ENCODE assay signal across 9 cellular contexts in the genomic region with DNA sequence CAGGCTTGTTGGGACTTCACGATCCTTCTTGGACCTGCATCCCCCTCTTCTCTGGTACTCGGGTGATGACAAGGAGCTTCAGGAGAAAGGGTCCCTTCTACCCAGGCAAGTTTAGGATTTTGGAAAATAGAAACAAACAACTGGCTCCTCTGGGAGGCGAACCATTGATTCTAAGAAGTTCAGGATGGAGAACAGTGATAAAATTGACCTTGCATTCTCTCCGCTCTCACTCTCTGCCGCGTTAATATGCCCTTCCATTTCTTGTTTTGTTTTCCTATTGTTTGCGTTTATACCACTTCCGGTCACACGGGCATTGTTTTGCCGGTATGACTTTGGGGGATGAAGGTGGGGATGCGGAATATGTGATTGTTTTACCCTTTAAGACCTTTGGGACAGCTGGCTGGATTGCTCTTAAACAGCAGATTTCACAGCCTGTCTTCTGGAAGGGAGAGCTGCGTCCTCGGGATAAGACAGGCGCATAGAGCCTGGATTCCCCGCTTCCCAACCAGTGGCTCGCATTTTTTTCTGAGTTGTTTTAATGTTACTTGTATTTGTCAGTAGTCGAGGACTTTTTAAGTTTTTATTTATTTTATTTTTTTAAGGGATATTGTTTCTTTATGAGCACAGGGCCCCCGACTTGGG.
A peak's percentile ranks its signal among the peaks of the same experiment; 100 is the strongest.
DNase-seq lines count a peak whose midpoint lies in the region; ATAC-seq, FAIRE-seq and TF ChIP-seq lines count a peak whose summit lies in the region.
"Had no signal": no experiment of that assay in that cellular context is flagged by ENCODE, and none has a peak within 500 bp of the region (broad histone marks: within the 10 kb centered on the region; RNA-seq: fewer than 3 reads in every experiment).

No MANE protein-coding gene starts in this region.

- TF ChIP-seq CTCF in fibroblast of lung (conservative IDR thresholded peaks at IDR 0.05 in 1 of 2, IDR thresholded peaks at IDR 0.05 in 1 of 2; ENCODE audit: low read depth in 1 of 2, low read length in 2 of 2), result no peak
- no peak for TF ChIP-seq CTCF in D721Med (IDR thresholded peaks at IDR 0.05; ENCODE audit: insufficient read depth, missing control alignments)

- peak overlapping the region; percentile 60 for H2AFZ ChIP-seq in fibroblast of lung (ENCODE audit: low read length)

- H3K9ac ChIP-seq in fibroblast of lung (ENCODE audit: insufficient read depth, low read length), result no peak overlapping the region
- peak overlapping the region in 1 of 3 donors; percentile 6 for H3K9ac ChIP-seq in skeletal muscle tissue (ENCODE audit: low read depth in 1 of 3, low read length in 3 of 3)

- H4K20me1 ChIP-seq in fibroblast of lung (ENCODE audit: control insufficient read depth, extremely low read depth, insufficient read depth, low read length), result no peaks in the 10 kb centered on the region

- H3K9me3 ChIP-seq in fibroblast of lung (ENCODE audit: control insufficient read depth, insufficient read depth, low read depth, low read length), result no peaks in the 10 kb centered on the region
- H3K9me3 ChIP-seq in skeletal muscle tissue (ENCODE audit: control insufficient read depth in 3 of 3, low read length in 3 of 3), result peaks cover 0 to 3% (median 0%) of the 10 kb centered on the region in 3 donors

- DNase-seq in NCI-H1417 (lab: John Stamatoyannopoulos, UW), result peak in 2 of 3 experiments; percentile 11 to 46
- DNase-seq in NCI-H1417 treated with DMSO at 0.1 percent for 48 hours (lab: John Stamatoyannopoulos, UW), result no peak
- peak; percentile 68 for DNase-seq in RKO (ENCODE audit: low spot score)
- DNase-seq in fibroblast of lung (ENCODE audit: low read depth in 2 of 2), result peak; percentile 25 to 26
- DNase-seq in D721Med (ENCODE audit: insufficient read length, low spot score), result no peak
- DNase-seq in NCI-H526 (lab: John Stamatoyannopoulos, UW), result no peak
- DNase-seq: NCI-H1048 had no signal

- no peaks in the 10 kb centered on the region for H3K79me2 ChIP-seq in fibroblast of lung (ENCODE audit: control insufficient read depth, insufficient read depth, low read length)

- peak overlapping the region; percentile 77 for H3K4me2 ChIP-seq in fibroblast of lung (ENCODE audit: extremely low read depth, insufficient read depth, low read length)

- H3K27ac ChIP-seq in fibroblast of lung (ENCODE audit: insufficient read depth, low read length) (no peak overlapping the region), skeletal muscle tissue (ENCODE audit: low read depth, low read length) (no peak overlapping the region)

- no peak for ATAC-seq in HG02885 (IDR thresholded peaks at IDR 0.05; ENCODE audit: poor library complexity, unreplicated experiment)

- no peak for FAIRE-seq in D721Med (lab: Jason Lieb, UNC)

- no peaks in the 10 kb centered on the region for H3K27me3 ChIP-seq in fibroblast of lung (ENCODE audit: control insufficient read depth, insufficient read depth, low read length)
- H3K27me3 ChIP-seq in skeletal muscle tissue (ENCODE audit: control insufficient read depth in 3 of 3, insufficient read depth in 3 of 3, low read length in 3 of 3), result peaks cover 7 to 29% (median 10%) of the 10 kb centered on the region in 3 donors

- H3K36me3 ChIP-seq in fibroblast of lung (ENCODE audit: control insufficient read depth, insufficient read depth, low read length) (no peaks in the 10 kb centered on the region), skeletal muscle tissue (ENCODE audit: control insufficient read depth in 3 of 3, insufficient read depth in 3 of 3, low read length in 3 of 3) (no peaks in the 10 kb centered on the region)

- no peaks in the 10 kb centered on the region for H3K4me1 ChIP-seq in fibroblast of lung (ENCODE audit: control insufficient read depth, extremely low read depth, insufficient read depth, low read length)
- H3K4me1 ChIP-seq in skeletal muscle tissue (ENCODE audit: control insufficient read depth in 3 of 3, insufficient read depth in 3 of 3, low read length in 3 of 3), result peaks cover 0 to 2% (median 0%) of the 10 kb centered on the region in 3 donors

- H3K4me3 ChIP-seq in fibroblast of lung (replicated peaks in 1 of 4; ENCODE audit: control extremely low read depth in 1 of 4, insufficient read depth in 1 of 4, low read depth in 3 of 4, low read length in 4 of 4) (peak overlapping the region; percentile 38 to 79 (median 60)), skeletal muscle tissue (ENCODE audit: low read length in 3 of 3) (peak overlapping the region in 2 of 3 donors; percentile 54 to 62)

Comparison
In these comparisons a context has a peak if more than half of its experiments do, and no peak if none do; other contexts are left out.
1. DNase-seq: peak in NCI-H1417 (2 of 3), RKO (single experiment) and fibroblast of lung (2 of 2); none in NCI-H1417 treated with DMSO at 0.1 percent for 48 hours (single experiment), D721Med (single experiment) and NCI-H526 (0 of 2).